ENCODE assay signal across 13 cellular contexts in genomic region chr9:34674440-34674839, GRCh38. TPM values are rescaled to one million over a fixed set of nuclear protein-coding genes. Genes with fewer than 3 reads are reported as not detected.
DNase-seq lines count a peak whose midpoint lies in the region; ATAC-seq and TF ChIP-seq lines count a peak whose summit lies in the region.
"Had no signal": no experiment of that assay in that cellular context is flagged by ENCODE, and none has a peak within 500 bp of the region (broad histone marks: within the 10 kb centered on the region; RNA-seq: fewer than 3 reads in every experiment).

No MANE protein-coding gene starts in this region.

- DNase-seq in activated CD4-positive, alpha-beta T cell treated with anti-CD3 and anti-CD28 coated beads, Interleukin-2, amount 10 ng/mL, durations not matched to agents 7 days and 5 days = no peak
- DNase-seq in activated CD4-positive, alpha-beta T cell treated with anti-CD3 and anti-CD28 coated beads, Interleukin-2, amount 50 U/mL, for 1 hour = no peak
- no peak for DNase-seq in left colon
- DNase-seq in type B pancreatic cell (ENCODE audit: extremely low spot score, unreplicated experiment) = no peak
- no peak for DNase-seq in islet precursor cell
- no peak for DNase-seq in activated effector memory CD4-positive, alpha-beta T cell treated with Interleukin-2 at 50 U/mL for 16 hours
- no peak for DNase-seq in GM13977 (ENCODE audit: low spot score)

- no peaks in the 10 kb centered on the region for H3K27me3 Mint-ChIP-seq in activated CD4-positive, alpha-beta T cell treated with anti-CD3 and anti-CD28 coated beads, Interleukin-2, amount 10 ng/mL, durations not matched to agents 7 days and 5 days
- no peaks in the 10 kb centered on the region for H3K27me3 Mint-ChIP-seq in type B pancreatic cell
- H3K27me3 Mint-ChIP-seq: IgD-negative memory B cell had no signal

- peaks cover 6% of the 10 kb centered on the region for H3K36me3 Mint-ChIP-seq in activated CD4-positive, alpha-beta T cell treated with anti-CD3 and anti-CD28 coated beads, Interleukin-2, amount 10 ng/mL, durations not matched to agents 7 days and 5 days (ENCODE audit: low read depth)
- peaks cover 9% of the 10 kb centered on the region for H3K36me3 Mint-ChIP-seq in type B pancreatic cell

- peak overlapping the region; percentile 66 for H3K27ac Mint-ChIP-seq in activated CD4-positive, alpha-beta T cell treated with anti-CD3 and anti-CD28 coated beads, Interleukin-2, amount 10 ng/mL, durations not matched to agents 7 days and 5 days
- peak overlapping the region; percentile 64 for H3K27ac Mint-ChIP-seq in type B pancreatic cell
- H3K27ac Mint-ChIP-seq: CD8-positive, alpha-beta T cell; GM23338; IgD-negative memory B cell had no signal

- POLR2A ChIA-PET in activated CD4-positive, alpha-beta T cell treated with anti-CD3 and anti-CD28 coated beads, Interleukin-2, amount 10 ng/mL, durations not matched to agents 7 days and 5 days (lab: Charles Lee) = no interaction called here

- H3K9me3 Mint-ChIP-seq in activated CD4-positive, alpha-beta T cell treated with anti-CD3 and anti-CD28 coated beads, Interleukin-2, amount 10 ng/mL, durations not matched to agents 7 days and 5 days = peaks cover 7% of the 10 kb centered on the region
- peaks cover 4% of the 10 kb centered on the region for H3K9me3 Mint-ChIP-seq in type B pancreatic cell

- H3K4me1 Mint-ChIP-seq in activated CD4-positive, alpha-beta T cell treated with anti-CD3 and anti-CD28 coated beads, Interleukin-2, amount 10 ng/mL, durations not matched to agents 7 days and 5 days = peaks cover 1% of the 10 kb centered on the region
- no peaks in the 10 kb centered on the region for H3K4me1 Mint-ChIP-seq in type B pancreatic cell (ENCODE audit: unreplicated experiment)

- no peak overlapping the region for H3K4me3 Mint-ChIP-seq in activated CD4-positive, alpha-beta T cell treated with anti-CD3 and anti-CD28 coated beads, Interleukin-2, amount 10 ng/mL, durations not matched to agents 7 days and 5 days
- H3K4me3 Mint-ChIP-seq in type B pancreatic cell = no peak overlapping the region
- H3K4me3 Mint-ChIP-seq: CD8-positive, alpha-beta T cell; GM23338 had no signal

- in situ Hi-C loops in GM13977 (cut with MboI; ENCODE audit: low pct_unique_long_range_greater_than_20kb, low sequenced_read_pairs, unreplicated experiment) = no loop called here

- ATAC-seq in left colon = peak; percentile 61

- TF ChIP-seq CTCF in type B pancreatic cell (conservative IDR thresholded peaks at IDR 0.05) (no peak), GM13977 (IDR thresholded peaks at IDR 0.05; ENCODE audit: extremely low read depth, insufficient read depth, missing control alignments) (no peak)

- intact Hi-C loops in left colon (cut with DNase I, micrococcal nuclease) = no loop called here

- CTCF ChIA-PET in activated CD4-positive, alpha-beta T cell treated with anti-CD3 and anti-CD28 coated beads, Interleukin-2, amount 10 ng/mL, durations not matched to agents 7 days and 5 days (lab: Charles Lee) = interaction anchor here (1.0 kb wide), 1 partner anchor 9 kb away, joined by 4 read pairs; no protein-coding TSS in a partner anchor

RNA-seq across cellular contexts. Expression of gene CCL27, which starts 12.0 kb away (rescaled TPM):
- not detected for total RNA-seq in activated CD4-positive, alpha-beta T cell treated with anti-CD3 and anti-CD28 coated beads, Interleukin-2, amount 10 ng/mL, durations not matched to agents 7 days and 5 days
- not detected for total RNA-seq in left colon
- total RNA-seq in type B pancreatic cell (ENCODE audit: low replicate concordance) = 0.43 and 1.1 TPM in 2 replicates
- total RNA-seq: A673; Calu3; CD8-positive, alpha-beta T cell; GM23338; HepG2 had no signal

RNA-seq across cellular contexts. Expression of gene CCL19, which starts 16.6 kb away (rescaled TPM):
- not detected for total RNA-seq in activated CD4-positive, alpha-beta T cell treated with anti-CD3 and anti-CD28 coated beads, Interleukin-2, amount 10 ng/mL, durations not matched to agents 7 days and 5 days
- total RNA-seq in left colon (1 to 10 TPM in 1 of 2 donors, not detected in 1; 2.6 TPM), type B pancreatic cell (ENCODE audit: low replicate concordance) (not detected in 2 replicates)
- total RNA-seq: A673; Calu3; CD8-positive, alpha-beta T cell; GM23338; HepG2 had no signal

RNA-seq across cellular contexts. Expression of gene IL11RA, which starts 22.5 kb away (rescaled TPM):
- 10 to 100 TPM; 66.3 to 68.5 TPM for total RNA-seq in activated CD4-positive, alpha-beta T cell treated with anti-CD3 and anti-CD28 coated beads, Interleukin-2, amount 10 ng/mL, durations not matched to agents 7 days and 5 days
- total RNA-seq in left colon = 10 to 100 TPM; 18.6 to 22.4 TPM
- 10.8 and 53.8 TPM in 2 replicates for total RNA-seq in type B pancreatic cell (ENCODE audit: low replicate concordance)

RNA-seq across cellular contexts. Expression of gene GALT, which starts 28.0 kb away (rescaled TPM):
- 100 to 1,000 TPM; 114 to 125 TPM for total RNA-seq in activated CD4-positive, alpha-beta T cell treated with anti-CD3 and anti-CD28 coated beads, Interleukin-2, amount 10 ng/mL, durations not matched to agents 7 days and 5 days
- total RNA-seq in left colon (10 to 100 TPM; 49.6 to 50.5 TPM), type B pancreatic cell (ENCODE audit: low replicate concordance) (48.8 and 70.5 TPM in 2 replicates)

RNA-seq across cellular contexts. Expression of gene CCL21, which starts 35.5 kb away (rescaled TPM):
- total RNA-seq in activated CD4-positive, alpha-beta T cell treated with anti-CD3 and anti-CD28 coated beads, Interleukin-2, amount 10 ng/mL, durations not matched to agents 7 days and 5 days = not detected
- total RNA-seq in left colon (10 to 100 TPM; 27.0 to 27.5 TPM), type B pancreatic cell (ENCODE audit: low replicate concordance) (not detected in 2 replicates)
- total RNA-seq: A673; Calu3; CD8-positive, alpha-beta T cell; GM23338; HepG2 had no signal
